Comparison of ENCODE assay signal across 2 cellular contexts in genomic region chr22:45562537-45563361, GRCh38.
TF ChIP-seq lines count a peak whose summit lies in the region.

No MANE protein-coding gene starts in this region.

TF ChIP-seq in H1, 55 proteins besides CTCF, POLR2A, EP300 and RAD21:
- TF ChIP-seq RBBP5 (IDR thresholded peaks at IDR 0.05; ENCODE audit: borderline replicate concordance, low read depth, low read length) (no peak), TBP (IDR thresholded peaks at IDR 0.05; ENCODE audit: low read depth, low read length) (no peak), SIX5 (IDR thresholded peaks at IDR 0.05; ENCODE audit: low read depth, low read length) (no peak), TCF12 (IDR thresholded peaks at IDR 0.05; ENCODE audit: low read depth, low read length) (no peak), SIN3A (conservative IDR thresholded peaks at IDR 0.05 in 1 of 2, IDR thresholded peaks at IDR 0.05 in 1 of 2; ENCODE audit: low read depth in 1 of 2, low read length in 2 of 2) (no peak)

TF ChIP-seq in HepG2, 621 proteins besides CTCF, POLR2A, EP300 and RAD21 (continued from another document):
- peak; percentile 53 for TF ChIP-seq AGO2 (optimal IDR thresholded peaks at IDR 0.05; ENCODE audit: low read depth, low read length)
